Comparison of ENCODE assay signal across 21 cellular contexts in the genomic region with DNA sequence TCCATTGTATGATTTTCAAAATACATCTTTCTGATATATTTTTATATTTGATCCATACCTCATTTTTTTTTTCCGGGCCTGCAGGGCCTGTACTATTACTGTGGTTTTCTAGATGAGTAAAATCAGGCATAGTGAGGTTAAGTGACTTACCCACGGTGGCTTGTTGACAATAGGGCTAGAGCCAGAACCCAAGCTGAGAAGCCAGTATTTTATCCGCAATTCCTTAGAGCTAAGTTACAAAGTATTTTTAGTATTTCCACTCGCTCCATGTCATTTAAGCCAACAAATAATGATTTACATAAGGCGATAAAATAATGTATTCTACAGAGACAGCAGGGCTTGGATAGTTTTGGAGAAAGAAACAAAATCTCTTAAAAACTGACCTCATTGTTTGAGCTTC.
DNase-seq lines count a peak whose midpoint lies in the region; TF ChIP-seq lines count a peak whose summit lies in the region.
"Had no signal": no experiment of that assay in that cellular context is flagged by ENCODE, and none has a peak within 500 bp of the region (broad histone marks: within the 10 kb centered on the region; RNA-seq: fewer than 3 reads in every experiment).

No MANE protein-coding gene starts in this region.

- H3K36me3 ChIP-seq in smooth muscle cell (ENCODE audit: low read depth), result no peaks in the 10 kb centered on the region
- H3K36me3 ChIP-seq in adrenal gland (replicated peaks in 1 of 2), result no peaks in the 10 kb centered on the region
- H3K36me3 ChIP-seq: BLaER1, Peyer's patch, SJCRH30 had no signal

- H4K20me1 ChIP-seq in smooth muscle cell (ENCODE audit: low read depth), result no peaks in the 10 kb centered on the region
- H4K20me1 ChIP-seq: BLaER1 had no signal

- H3K27ac ChIP-seq in smooth muscle cell (ENCODE audit: low read depth) (no peak overlapping the region), adrenal gland (no peak overlapping the region)
- H3K27ac ChIP-seq: A549, BLaER1, Peyer's patch, SJCRH30 had no signal

- peak; percentile 26 for DNase-seq in EH (ENCODE audit: low read depth)
- DNase-seq in SK-N-DZ (ENCODE audit: low spot score), result peak; percentile 22
- peak; percentile 78 for DNase-seq in fibroblast of peridontal ligament (ENCODE audit: extremely low read depth)
- no peak for DNase-seq in smooth muscle cell (lab: John Stamatoyannopoulos, UW; ENCODE audit: unreplicated experiment)
- DNase-seq in adrenal gland, result no peak
- DNase-seq in NCI-H1105 (lab: John Stamatoyannopoulos, UW), result no peak
- no peak for DNase-seq in NCI-H2227 treated with DMSO at 0.1 percent for 48 hours (lab: John Stamatoyannopoulos, UW)
- DNase-seq: Caco-2; CD4-positive, alpha-beta T cell; DMS 273 treated with DMSO at 0.1 percent for 48 hours; DMS79 treated with DMSO at 0.1 percent for 48 hours; NCI-H1092; NCI-H1436 treated with DMSO at 0.1 percent for 48 hours; NCI-H2029; NCI-H345; NCI-H524 treated with DMSO at 0.1 percent for 48 hours; Peyer's patch; SJCRH30; SW 1271 had no signal

- H3K4me2 ChIP-seq in smooth muscle cell, result no peak overlapping the region
- H3K4me2 ChIP-seq: A549, BLaER1 had no signal

- WGBS in smooth muscle cell (ENCODE audit: low lambda C conversion rate), result 83% methylated on average over 5 of the region's 5 CpGs
- WGBS in adrenal gland, 4 donors, result 79 to 95% (median 87%) methylated on average over 5 of the region's 5 CpGs

- H3K9me3 ChIP-seq in smooth muscle cell (replicated peaks; ENCODE audit: low read depth), result no peaks in the 10 kb centered on the region
- H3K9me3 ChIP-seq in adrenal gland (replicated peaks in 1 of 3), result no peaks in the 10 kb centered on the region
- H3K9me3 ChIP-seq: Caco-2, SJCRH30 had no signal

- TF ChIP-seq CTCF in smooth muscle cell (IDR thresholded peaks at IDR 0.05; ENCODE audit: borderline replicate concordance, insufficient read depth, poor library complexity, severe bottlenecking), result no peak
- TF ChIP-seq CTCF in adrenal gland (IDR thresholded peaks at IDR 0.05), result no peak

- no peak for TF ChIP-seq POLR2A in adrenal gland (IDR thresholded peaks at IDR 0.05)

- H3F3A ChIP-seq in smooth muscle cell (ENCODE audit: low read depth), result no peaks in the 10 kb centered on the region

- H3K4me3 ChIP-seq in smooth muscle cell, result no peak overlapping the region
- no peak overlapping the region for H3K4me3 ChIP-seq in adrenal gland
- H3K4me3 ChIP-seq: A549, BLaER1, Peyer's patch, SJCRH30 had no signal

- intact Hi-C loops in adrenal gland (cut with DNase I), result no loop called here

- H3K27me3 ChIP-seq in smooth muscle cell (ENCODE audit: low read depth), result no peaks in the 10 kb centered on the region
- no peaks in the 10 kb centered on the region for H3K27me3 ChIP-seq in adrenal gland
- H3K27me3 ChIP-seq: BLaER1, Peyer's patch, SJCRH30 had no signal

- peak overlapping the region; percentile 17 for H2AFZ ChIP-seq in smooth muscle cell (ENCODE audit: low read depth)

- no peaks in the 10 kb centered on the region for H3K79me2 ChIP-seq in smooth muscle cell (ENCODE audit: low read depth)

- H3K4me1 ChIP-seq in smooth muscle cell (ENCODE audit: low read depth), result no peaks in the 10 kb centered on the region
- peaks cover 0 to 4% of the 10 kb centered on the region in 2 donors for H3K4me1 ChIP-seq in adrenal gland (replicated peaks in 1 of 2)
- H3K4me1 ChIP-seq: A549, BLaER1, Caco-2, Peyer's patch, SJCRH30 had no signal

- no peak overlapping the region for H3K9ac ChIP-seq in smooth muscle cell (ENCODE audit: low read depth)
- H3K9ac ChIP-seq: BLaER1 had no signal

Comparison
In these comparisons a context has a peak if more than half of its experiments do, and no peak if none do; other contexts are left out.
1. DNase-seq: peak in EH (single experiment), SK-N-DZ (single experiment) and fibroblast of peridontal ligament (single experiment); none in smooth muscle cell (single experiment), adrenal gland (0 of 7), NCI-H1105 (single experiment) and NCI-H2227 treated with DMSO at 0.1 percent for 48 hours (single experiment).